In genomic region chr15:26001201-26001600, GRCh38 we compare ENCODE assay signal across 3 cellular contexts.
"Had no signal": no experiment of that assay in that cellular context is flagged by ENCODE, and none has a peak within 500 bp of the region (broad histone marks: within the 10 kb centered on the region; RNA-seq: fewer than 3 reads in every experiment).

No MANE protein-coding gene starts in this region.

- DNase-seq: GDM1, GF-D8 had no signal

- H3K4me3 ChIP-seq: GM12878 had no signal

- ATAC-seq: GM12878 had no signal
